ENCODE assay signal across 8 cellular contexts in the genomic region with DNA sequence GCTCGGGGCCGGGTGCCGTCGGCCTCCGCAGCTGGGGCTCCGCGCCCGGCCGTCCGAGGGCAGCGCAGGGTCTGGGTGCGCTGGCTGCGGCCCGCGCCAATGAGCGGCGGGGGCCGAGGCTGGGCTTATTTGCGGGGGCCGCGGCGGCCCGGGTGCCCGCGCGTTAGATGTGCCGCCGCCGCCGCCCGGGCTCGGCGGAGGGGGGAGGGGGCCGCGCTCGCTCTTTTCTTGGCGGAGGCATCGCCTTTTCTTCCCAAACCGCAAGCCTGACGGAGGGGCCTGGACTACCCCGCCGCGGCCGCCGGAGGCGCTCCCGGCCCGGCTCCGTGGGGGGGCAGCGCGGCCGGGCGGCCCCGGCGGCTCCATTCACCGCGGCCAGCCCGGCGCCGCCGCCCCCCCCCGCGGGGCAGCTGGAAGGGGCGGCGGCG. TPM values are rescaled to one million over a fixed set of nuclear protein-coding genes. Genes with fewer than 3 reads are reported as not detected.
A peak's percentile ranks its signal among the peaks of the same experiment; 100 is the strongest.
DNase-seq lines count a peak whose midpoint lies in the region; ATAC-seq and TF ChIP-seq lines count a peak whose summit lies in the region.

A gene (minus strand): TSS at position 101 of the 428 bp plus-strand sequence. CDS start 278 bp downstream, outside the sequence.

- WGBS in mesenchymal stem cell, result 3% methylated on average over 32 of the region's 66 CpGs

- no TSS peak for BruUV-seq in HCT116 (replicated peaks; lab: Mats Ljungman, UMichigan)

- TF ChIP-seq POLR2A in HCT116 (IDR thresholded peaks at IDR 0.05; ENCODE audit: borderline replicate concordance, extremely low read depth, insufficient read depth, insufficient read length), result no peak

- no peak within 1 kb of the TSS for H3K27ac Mint-ChIP-seq in activated T-helper 17 cell treated with anti-CD3 and anti-CD28 coated beads, Interleukin-2, amount 50 U/mL, for 72 hours

- peak within 1 kb of the TSS in 1 of 2 experiments; percentile 47 for H2BK12ac ChIP-seq in mesenchymal stem cell (ENCODE audit: low read length in 2 of 2)

- H3K4me1 Mint-ChIP-seq in activated T-helper 17 cell treated with anti-CD3 and anti-CD28 coated beads, Interleukin-2, amount 50 U/mL, for 72 hours, result no peaks in the 10 kb centered on the region

- H2AK5ac ChIP-seq in mesenchymal stem cell (ENCODE audit: low read length, severe bottlenecking), result no peak within 1 kb of the TSS

- peak within 1 kb of the TSS; percentile 67; the same call in 1 of the 2 replicates for H3K27ac ChIP-seq in HCT116 (ENCODE audit: low read depth, low read length)
- no peak within 1 kb of the TSS for H3K27ac ChIP-seq in mesenchymal stem cell (ENCODE audit: low read length, poor library complexity, severe bottlenecking)

- no peaks in the 10 kb centered on the region for H4K20me1 ChIP-seq in HCT116 (ENCODE audit: insufficient read depth)

- intact Hi-C loops in HCT116 (cut with micrococcal nuclease), result no loop called here

- H3K9ac ChIP-seq in HCT116 (ENCODE audit: low read length), result peak within 1 kb of the TSS; percentile 62
- no peak within 1 kb of the TSS for H3K9ac ChIP-seq in mesenchymal stem cell (ENCODE audit: low read length)

- H3K27me3 Mint-ChIP-seq in activated T-helper 17 cell treated with anti-CD3 and anti-CD28 coated beads, Interleukin-2, amount 50 U/mL, for 72 hours, result peaks cover 14% of the 10 kb centered on the region

- no peak within 1 kb of the TSS for H2BK5ac ChIP-seq in mesenchymal stem cell (ENCODE audit: low read depth, low read length, poor library complexity, severe bottlenecking)

- H3K4me3 Mint-ChIP-seq in activated T-helper 17 cell treated with anti-CD3 and anti-CD28 coated beads, Interleukin-2, amount 50 U/mL, for 72 hours, result peak within 1 kb of the TSS; percentile 7

- H3K79me1 ChIP-seq in mesenchymal stem cell (replicated peaks; ENCODE audit: low read length, poor library complexity, severe bottlenecking), result no peaks in the 10 kb centered on the region

- peak within 1 kb of the TSS; percentile 50 to 69 for H3K4me3 ChIP-seq in HCT116 (replicated peaks in 1 of 2; ENCODE audit: low read depth in 1 of 2, low read length in 2 of 2)
- H3K4me3 ChIP-seq in mesenchymal stem cell (ENCODE audit: insufficient read depth in 1 of 2, low read depth in 1 of 2, low read length in 2 of 2), result peak within 1 kb of the TSS in 1 of 2 experiments; percentile 52

- H3K9me3 Mint-ChIP-seq in activated T-helper 17 cell treated with anti-CD3 and anti-CD28 coated beads, Interleukin-2, amount 50 U/mL, for 72 hours, result no peaks in the 10 kb centered on the region

- H3K18ac ChIP-seq in mesenchymal stem cell (ENCODE audit: low read depth in 1 of 2, low read length in 2 of 2), result peak within 1 kb of the TSS in 1 of 2 experiments; percentile 41

- peak within 1 kb of the TSS in 1 of 2 experiments; percentile 17 for H3K23ac ChIP-seq in mesenchymal stem cell (ENCODE audit: low read length in 2 of 2)

- CTCF ChIA-PET in HCT116 (lab: Charles Lee), result interaction anchor here (2.0 to 3.1 kb wide), 3 partner anchors 17 to 61 kb away, joined by 8 to 151 read pairs (median 9); a partner anchor contains a TSS

- H3K36me3 ChIP-seq in HCT116 (ENCODE audit: control insufficient read depth in 1 of 2, insufficient read depth in 2 of 2, low read length in 2 of 2) (no peaks in the 10 kb centered on the region), mesenchymal stem cell (ENCODE audit: control insufficient read depth in 1 of 2, insufficient read depth in 2 of 2, low read depth in 1 of 2, low read length in 2 of 2) (peaks cover 0 to 2% of the 10 kb centered on the region in 2 experiments)

- RAD21 ChIA-PET in HCT116 (lab: Charles Lee; ENCODE audit: low non-redundant PET in 1 of 2, low total read pairs in 2 of 2, uncharacterized antibody in 2 of 2, unreplicated experiment in 2 of 2), result interaction anchor here (2.2 to 2.4 kb wide), 2 partner anchors 61 kb away, joined by 40 to 50 read pairs; a partner anchor contains a TSS

- H3K4ac ChIP-seq in mesenchymal stem cell (ENCODE audit: low read depth in 1 of 2, low read length in 2 of 2), result no peak within 1 kb of the TSS

- peak within 1 kb of the TSS; percentile 64 for H4K8ac ChIP-seq in mesenchymal stem cell (ENCODE audit: low read length)

- POLR2A ChIA-PET in HCT116 (lab: Charles Lee), result no interaction called here

- ATAC-seq in HCT116, result peak; percentile 70
- ATAC-seq in activated T-helper 17 cell treated with anti-CD3 and anti-CD28 coated beads, Interleukin-2, amount 50 U/mL, for 72 hours (replicated peaks), result no peak

- peak within 1 kb of the TSS; percentile 12 for H4K91ac ChIP-seq in mesenchymal stem cell (ENCODE audit: low read length)

- peak within 1 kb of the TSS; percentile 21 for H2BK15ac ChIP-seq in mesenchymal stem cell (ENCODE audit: low read depth, poor library complexity, severe bottlenecking)

- H3K4me1 ChIP-seq in HCT116 (ENCODE audit: control insufficient read depth in 1 of 2, insufficient read depth in 2 of 2, low read length in 2 of 2) (peaks cover 11 to 19% of the 10 kb centered on the region in 2 experiments), mesenchymal stem cell (ENCODE audit: control insufficient read depth, insufficient read depth, low read depth, low read length) (peaks cover 29% of the 10 kb centered on the region)

- no peaks in the 10 kb centered on the region for H3K9me2 ChIP-seq in HCT116 (ENCODE audit: insufficient read depth)

- H2AFZ ChIP-seq in HCT116 (ENCODE audit: low read depth, low read length, poor library complexity, severe bottlenecking), result peak within 1 kb of the TSS; percentile 35
- no peak within 1 kb of the TSS for H2AFZ ChIP-seq in mesenchymal stem cell (ENCODE audit: low read depth, low read length)

- DNase-seq in AG20443 (ENCODE audit: low spot score), result peak; percentile 79
- DNase-seq in HCT116 (ENCODE audit: low read depth, low spot score), result no peak
- DNase-seq in mesenchymal stem cell, result peak; percentile 50
- no peak for DNase-seq in A172 (ENCODE audit: low spot score)
- DNase-seq in cerebellar nuclear complex (lab: John Stamatoyannopoulos, UW), result no peak
- no peak for DNase-seq in cerebellar cortex (ENCODE audit: low spot score)
- no peak for DNase-seq in activated CD4-positive, alpha-beta T cell treated with anti-CD3 and anti-CD28 coated beads for 48 hours

- no peak within 1 kb of the TSS for H3K14ac ChIP-seq in mesenchymal stem cell (ENCODE audit: low read length in 2 of 2)

- no peaks in the 10 kb centered on the region for H3K9me3 ChIP-seq in HCT116 (ENCODE audit: control insufficient read depth in 1 of 2, insufficient read depth in 1 of 2, low read depth in 1 of 2, low read length in 2 of 2)
- H3K9me3 ChIP-seq in mesenchymal stem cell (ENCODE audit: control insufficient read depth, low read length), result no peaks in the 10 kb centered on the region

- no peak for TF ChIP-seq RAD21 in HCT116 (IDR thresholded peaks at IDR 0.05; ENCODE audit: low read depth)

- peak within 1 kb of the TSS; percentile 99 for H3K4me2 ChIP-seq in HCT116 (ENCODE audit: low read length)
- peak within 1 kb of the TSS; percentile 91 for H3K4me2 ChIP-seq in mesenchymal stem cell (ENCODE audit: low read length, poor library complexity, severe bottlenecking)

- TF ChIP-seq CTCF in HCT116 (IDR thresholded peaks at IDR 0.05 in 2 of 3, conservative IDR thresholded peaks at IDR 0.05 in 1 of 3; ENCODE audit: borderline replicate concordance in 1 of 3, insufficient read depth in 1 of 3, low read depth in 2 of 3, low read length in 2 of 3), result peak in 2 of 3 experiments; percentile 17 to 53; a peak in 2 of 6 replicates

- no peaks in the 10 kb centered on the region for H3K36me3 Mint-ChIP-seq in activated T-helper 17 cell treated with anti-CD3 and anti-CD28 coated beads, Interleukin-2, amount 50 U/mL, for 72 hours (ENCODE audit: low read depth)

- H3K27me3 ChIP-seq in HCT116 (ENCODE audit: insufficient read depth, low read length), result no peaks in the 10 kb centered on the region
- peaks cover 41 to 76% of the 10 kb centered on the region in 2 experiments for H3K27me3 ChIP-seq in mesenchymal stem cell (ENCODE audit: control insufficient read depth in 1 of 2, insufficient read depth in 1 of 2, low read length in 2 of 2)

- no peaks in the 10 kb centered on the region for H3K79me2 ChIP-seq in HCT116 (ENCODE audit: insufficient read depth, low read length)

- H2BK120ac ChIP-seq in mesenchymal stem cell (ENCODE audit: low read depth, low read length), result no peak within 1 kb of the TSS

TF ChIP-seq in HCT116, 20 proteins besides CTCF, POLR2A, EP300 and RAD21 (continues in another document):
- no peak for TF ChIP-seq EGR1 (IDR thresholded peaks at IDR 0.05; ENCODE audit: low read depth)
- TF ChIP-seq EZH2 (IDR thresholded peaks at IDR 0.05), result no peak
- TF ChIP-seq CEBPB (IDR thresholded peaks at IDR 0.05; ENCODE audit: low read depth), result no peak
- no peak for TF ChIP-seq FOSL1 (IDR thresholded peaks at IDR 0.05; ENCODE audit: low read depth)
- TF ChIP-seq SRF (IDR thresholded peaks at IDR 0.05; ENCODE audit: low read depth), result no peak
- TF ChIP-seq SP1 (IDR thresholded peaks at IDR 0.05; ENCODE audit: low read depth), result no peak
- no peak for TF ChIP-seq EZH2phosphoT487 (IDR thresholded peaks at IDR 0.05; ENCODE audit: borderline replicate concordance)
- TF ChIP-seq, protein P1, sequence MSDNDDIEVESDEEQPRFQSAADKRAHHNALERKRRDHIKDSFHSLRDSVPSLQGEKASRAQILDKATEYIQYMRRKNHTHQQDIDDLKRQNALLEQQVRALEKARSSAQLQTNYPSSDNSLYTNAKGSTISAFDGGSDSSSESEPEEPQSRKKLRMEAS (IDR thresholded peaks at IDR 0.05), result no peak
- TF ChIP-seq SIN3A (IDR thresholded peaks at IDR 0.05; ENCODE audit: low read depth), result no peak
- TF ChIP-seq, protein P2, sequence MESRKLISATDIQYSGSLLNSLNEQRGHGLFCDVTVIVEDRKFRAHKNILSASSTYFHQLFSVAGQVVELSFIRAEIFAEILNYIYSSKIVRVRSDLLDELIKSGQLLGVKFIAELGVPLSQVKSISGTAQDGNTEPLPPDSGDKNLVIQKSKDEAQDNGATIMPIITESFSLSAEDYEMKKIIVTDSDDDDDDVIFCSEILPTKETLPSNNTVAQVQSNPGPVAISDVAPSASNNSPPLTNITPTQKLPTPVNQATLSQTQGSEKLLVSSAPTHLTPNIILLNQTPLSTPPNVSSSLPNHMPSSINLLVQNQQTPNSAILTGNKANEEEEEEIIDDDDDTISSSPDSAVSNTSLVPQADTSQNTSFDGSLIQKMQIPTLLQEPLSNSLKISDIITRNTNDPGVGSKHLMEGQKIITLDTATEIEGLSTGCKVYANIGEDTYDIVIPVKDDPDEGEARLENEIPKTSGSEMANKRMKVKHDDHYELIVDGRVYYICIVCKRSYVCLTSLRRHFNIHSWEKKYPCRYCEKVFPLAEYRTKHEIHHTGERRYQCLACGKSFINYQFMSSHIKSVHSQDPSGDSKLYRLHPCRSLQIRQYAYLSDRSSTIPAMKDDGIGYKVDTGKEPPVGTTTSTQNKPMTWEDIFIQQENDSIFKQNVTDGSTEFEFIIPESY (IDR thresholded peaks at IDR 0.05; ENCODE audit: extremely low read depth, insufficient replicate concordance, low read length), result no peak

RNA-seq across cellular contexts. Expression of the gene that starts here (rescaled TPM):
- total RNA-seq in HCT116 (2021; ENCODE audit: unreplicated experiment), result 12.5 TPM
- 12.6 and 14.5 TPM in 2 replicates for polyA plus RNA-seq in HCT116 (2012)
- 1 to 10 TPM in 1 of 2 donors, under 1 TPM in 1; 0.17 to 6.8 TPM for total RNA-seq in activated T-helper 17 cell treated with anti-CD3 and anti-CD28 coated beads, Interleukin-2, amount 50 U/mL, for 72 hours
- 0.46 TPM for polyA plus RNA-seq in mesenchymal stem cell (2013, experiment 1 of 2)
- polyA plus RNA-seq in mesenchymal stem cell (2013, experiment 2 of 2), result 0.33 TPM
- total RNA-seq in A172 (2014; rRNA removed; shearing (Covaris generic)), result 0.14 and 1.9 TPM in 2 replicates

Comparison
In these comparisons a context has a peak if more than half of its experiments do, and no peak if none do; other contexts are left out.
1. DNase-seq: peak in AG20443 (single experiment) and mesenchymal stem cell (single experiment); none in HCT116 (single experiment), A172 (single experiment), cerebellar nuclear complex (0 of 2), cerebellar cortex (single experiment) and activated CD4-positive, alpha-beta T cell treated with anti-CD3 and anti-CD28 coated beads for 48 hours (single experiment).